Comparison of ENCODE assay signal across 11 cellular contexts in genomic region chr13:32228330-32229041, GRCh38.
DNase-seq lines count a peak whose midpoint lies in the region; ATAC-seq and TF ChIP-seq lines count a peak whose summit lies in the region.
"Had no signal": no experiment of that assay in that cellular context is flagged by ENCODE, and none has a peak within 500 bp of the region (broad histone marks: within the 10 kb centered on the region; RNA-seq: fewer than 3 reads in every experiment).

No MANE protein-coding gene starts in this region.

- intact Hi-C loops in esophagus muscularis mucosa (cut with DNase I): no loop called here

- TF ChIP-seq POLR2A in esophagus muscularis mucosa (IDR thresholded peaks at IDR 0.05; ENCODE audit: low read depth): no peak

- no peaks in the 10 kb centered on the region for H3K27me3 ChIP-seq in esophagus muscularis mucosa

- H3K27ac ChIP-seq in HEK293 (ENCODE audit: extremely low read depth, low read depth, low read length) (no peak overlapping the region), esophagus muscularis mucosa (replicated peaks in 1 of 4) (no peak overlapping the region)

- H3K4me1 ChIP-seq in HEK293 (ENCODE audit: control insufficient read depth, insufficient read depth, low read length): no peaks in the 10 kb centered on the region
- peaks cover 6 to 44% (median 38%) of the 10 kb centered on the region in 4 donors for H3K4me1 ChIP-seq in esophagus muscularis mucosa

- TF ChIP-seq EP300 in esophagus muscularis mucosa (IDR thresholded peaks at IDR 0.05): no peak

- no peak overlapping the region for H3K27ac Mint-ChIP-seq in activated CD8-positive, alpha-beta memory T cell treated with anti-CD3 and anti-CD28 coated beads, Interleukin-2, amount 10 ng/mL, durations not matched to agents 7 days and 5 days

- CTCF ChIA-PET in HEK293 (lab: Yijun Ruan, JAX): interaction anchor here (0.5 to 1.2 kb wide), 2 partner anchors 319 to 352 kb away, joined by 3 to 4 read pairs; no protein-coding TSS in a partner anchor
- CTCF ChIA-PET in activated CD8-positive, alpha-beta memory T cell treated with anti-CD3 and anti-CD28 coated beads, Interleukin-2, amount 10 ng/mL, durations not matched to agents 7 days and 5 days (lab: Charles Lee): interaction anchor here (0.7 kb wide), 1 partner anchor 67 kb away, joined by 3 read pairs; no protein-coding TSS in a partner anchor

- H3K4me3 Mint-ChIP-seq in activated CD8-positive, alpha-beta memory T cell treated with anti-CD3 and anti-CD28 coated beads, Interleukin-2, amount 10 ng/mL, durations not matched to agents 7 days and 5 days: no peak overlapping the region

- H3K4me1 Mint-ChIP-seq in activated CD8-positive, alpha-beta memory T cell treated with anti-CD3 and anti-CD28 coated beads, Interleukin-2, amount 10 ng/mL, durations not matched to agents 7 days and 5 days: no peaks in the 10 kb centered on the region

- H3K9me3 ChIP-seq in HEK293 (ENCODE audit: control insufficient read depth, insufficient read depth, low read depth, low read length): no peaks in the 10 kb centered on the region
- H3K9me3 ChIP-seq in esophagus muscularis mucosa: no peaks in the 10 kb centered on the region

- no peaks in the 10 kb centered on the region for H3K36me3 Mint-ChIP-seq in activated CD8-positive, alpha-beta memory T cell treated with anti-CD3 and anti-CD28 coated beads, Interleukin-2, amount 10 ng/mL, durations not matched to agents 7 days and 5 days

- H3K27me3 Mint-ChIP-seq in activated CD8-positive, alpha-beta memory T cell treated with anti-CD3 and anti-CD28 coated beads, Interleukin-2, amount 10 ng/mL, durations not matched to agents 7 days and 5 days: peaks cover 7% of the 10 kb centered on the region

- TF ChIP-seq CTCF in AG09309 (IDR thresholded peaks at IDR 0.05; ENCODE audit: control insufficient read depth, insufficient read depth, low read depth, low read length, missing control alignments): peak; percentile 22
- no peak for TF ChIP-seq CTCF in HEK293 (tag by site-specific recombination; IDR thresholded peaks at IDR 0.05)
- TF ChIP-seq CTCF in esophagus muscularis mucosa (IDR thresholded peaks at IDR 0.05): no peak

- no peak for DNase-seq in AG09309 (ENCODE audit: low read depth)
- DNase-seq in NCI-H748 treated with DMSO at 0.1 percent for 48 hours (lab: John Stamatoyannopoulos, UW): peak; percentile 100
- peak; percentile 72 for DNase-seq in esophagus muscularis mucosa (ENCODE audit: extremely low spot score)
- no peak for DNase-seq in Ammon's horn (ENCODE audit: low spot score)
- DNase-seq in NCI-H524 treated with DMSO at 0.1 percent for 48 hours (lab: John Stamatoyannopoulos, UW): no peak
- DNase-seq in C1 segment of cervical spinal cord (lab: John Stamatoyannopoulos, UW): no peak
- no peak for DNase-seq in activated CD8-positive, alpha-beta memory T cell treated with anti-CD3 and anti-CD28 coated beads, Interleukin-2, amount 10 ng/mL, durations not matched to agents 7 days and 5 days
- DNase-seq: activated CD8-positive, alpha-beta memory T cell treated with anti-CD3 and anti-CD28 coated beads, Interleukin-2, amount 50 U/mL, for 4 hours; MM.1S; small intestine had no signal

- POLR2A ChIA-PET in HEK293 (lab: Yijun Ruan, JAX): interaction anchor here (0.5 kb wide), 1 partner anchor 283 kb away, joined by 3 read pairs; no protein-coding TSS in a partner anchor

- no peaks in the 10 kb centered on the region for H3K36me3 ChIP-seq in HEK293 (ENCODE audit: control insufficient read depth in 2 of 2, insufficient read depth in 1 of 2, low read length in 2 of 2)
- H3K36me3 ChIP-seq in esophagus muscularis mucosa: peaks cover 0 to 71% (median 15%) of the 10 kb centered on the region in 4 donors

- H3K4me3 ChIP-seq in AG09309 (ENCODE audit: control insufficient read depth, low read depth, low read length): no peak overlapping the region
- no peak overlapping the region for H3K4me3 ChIP-seq in HEK293 (ENCODE audit: low read depth, low read length)
- no peak overlapping the region for H3K4me3 ChIP-seq in esophagus muscularis mucosa

- H3K9me3 Mint-ChIP-seq in activated CD8-positive, alpha-beta memory T cell treated with anti-CD3 and anti-CD28 coated beads, Interleukin-2, amount 10 ng/mL, durations not matched to agents 7 days and 5 days (ENCODE audit: low read depth): no peaks in the 10 kb centered on the region

- 82% methylated on average over 5 of the region's 5 CpGs for WGBS in esophagus muscularis mucosa

- no peak for ATAC-seq in activated CD8-positive, alpha-beta memory T cell treated with anti-CD3 and anti-CD28 coated beads, Interleukin-2, amount 10 ng/mL, durations not matched to agents 7 days and 5 days

TF ChIP-seq in HEK293, 187 proteins besides CTCF, POLR2A, EP300 and RAD21:
- TF ChIP-seq PRDM4 (tag by site-specific recombination; IDR thresholded peaks at IDR 0.05) (peak; percentile 58; the same call in 1 of the 2 replicates), ZNF830 (tag by site-specific recombination; IDR thresholded peaks at IDR 0.05; ENCODE audit: low read depth) (no peak), GLIS1 (tag by site-specific recombination; IDR thresholded peaks at IDR 0.05) (peak; percentile 61)

Comparison
In these comparisons a context has a peak if more than half of its experiments do, and no peak if none do; other contexts are left out.
1. DNase-seq: peak in NCI-H748 treated with DMSO at 0.1 percent for 48 hours (single experiment) and esophagus muscularis mucosa (single experiment); none in AG09309 (single experiment), Ammon's horn (single experiment), NCI-H524 treated with DMSO at 0.1 percent for 48 hours (single experiment), C1 segment of cervical spinal cord (0 of 14) and activated CD8-positive, alpha-beta memory T cell treated with anti-CD3 and anti-CD28 coated beads, Interleukin-2, amount 10 ng/mL, durations not matched to agents 7 days and 5 days (single experiment).